Comparison of ENCODE assay signal across 9 cellular contexts in genomic region chr11:75270896-75271415, GRCh38. TPM values are rescaled to one million over a fixed set of nuclear protein-coding genes. Genes with fewer than 3 reads are reported as not detected.
DNase-seq lines count a peak whose midpoint lies in the region; ATAC-seq and TF ChIP-seq lines count a peak whose summit lies in the region.
"Had no signal": no experiment of that assay in that cellular context is flagged by ENCODE, and none has a peak within 500 bp of the region (broad histone marks: within the 10 kb centered on the region; RNA-seq: fewer than 3 reads in every experiment).

No MANE protein-coding gene starts in this region.

- H2AFZ ChIP-seq in MM.1S (ENCODE audit: low read length) = no peak overlapping the region

- TF ChIP-seq EP300 in transverse colon (IDR thresholded peaks at IDR 0.05; ENCODE audit: low read depth) = no peak

- 48 to 78% methylated on average over 3 of the region's 3 CpGs for WGBS in heart right ventricle, 2 donors
- 69% methylated on average over 3 of the region's 3 CpGs; no CpG with 5 or more reads in 1 of the 2 donors for WGBS in transverse colon (ENCODE audit: low coverage in 1 of 2), 2 donors

- ATAC-seq in heart right ventricle = no peak
- ATAC-seq in left ventricle myocardium superior = no peak
- no peak for ATAC-seq in effector memory CD8-positive, alpha-beta T cell (replicated peaks)

- H3K27me3 Mint-ChIP-seq in effector memory CD8-positive, alpha-beta T cell = no peaks in the 10 kb centered on the region

- H3K4me1 Mint-ChIP-seq in effector memory CD8-positive, alpha-beta T cell (ENCODE audit: low read depth in 2 of 2) = peaks cover 24 to 33% of the 10 kb centered on the region in 2 donors

- H3K27me3 ChIP-seq in heart right ventricle = no peaks in the 10 kb centered on the region
- H3K27me3 ChIP-seq in MM.1S (replicated peaks; ENCODE audit: insufficient read depth, low read length) = peaks cover 3% of the 10 kb centered on the region; the same call in 1 of the 2 replicates
- H3K27me3 ChIP-seq in transverse colon = no peaks in the 10 kb centered on the region
- H3K27me3 ChIP-seq: ovary had no signal

- peaks cover 9% of the 10 kb centered on the region for H3K36me3 Mint-ChIP-seq in effector memory CD8-positive, alpha-beta T cell (ENCODE audit: insufficient read depth)

- TF ChIP-seq CTCF in heart right ventricle (IDR thresholded peaks at IDR 0.05) = peak in 6 of 9 donors; percentile 6 to 37 (median 26)
- peak; percentile 60 for TF ChIP-seq CTCF in MM.1S (IDR thresholded peaks at IDR 0.05; ENCODE audit: low read length)
- TF ChIP-seq CTCF in transverse colon (IDR thresholded peaks at IDR 0.05) = no peak

- no peak for TF ChIP-seq POLR2A in transverse colon (IDR thresholded peaks at IDR 0.05)

- H3F3A ChIP-seq in MM.1S (ENCODE audit: insufficient read depth, low read length) = no peaks in the 10 kb centered on the region

- H3K4me1 ChIP-seq in heart right ventricle (peaks cover 0 to 15% (median 0%) of the 10 kb centered on the region in 9 donors), MM.1S (ENCODE audit: low read length) (no peaks in the 10 kb centered on the region), transverse colon (no peaks in the 10 kb centered on the region)

- no peak overlapping the region for H3K4me2 ChIP-seq in MM.1S (ENCODE audit: low read depth, low read length)

- H3K9ac ChIP-seq in MM.1S (ENCODE audit: low read length) = no peak overlapping the region

- intact Hi-C loops in heart right ventricle (cut with DNase I) = loop anchor here in 2 of 10 donors (5.0 to 10.0 kb wide), 2 partner anchors 261 to 264 kb away; no protein-coding TSS in a partner anchor
- intact Hi-C loops in left ventricle myocardium superior (cut with micrococcal nuclease) = no loop called here
- intact Hi-C loops in transverse colon (cut with DNase I; ENCODE audit: low total_unique reads) = no loop called here

- no peaks in the 10 kb centered on the region for H3K9me3 Mint-ChIP-seq in effector memory CD8-positive, alpha-beta T cell

- DNase-seq in heart right ventricle = no peak
- DNase-seq in left ventricle myocardium superior = no peak
- peak; percentile 45 for DNase-seq in MM.1S
- DNase-seq in effector memory CD8-positive, alpha-beta T cell = peak in 2 of 3 experiments; percentile 18 to 23
- peak; percentile 6 for DNase-seq in transverse colon
- DNase-seq in KG1 (lab: John Stamatoyannopoulos, UW) = no peak
- no peak for DNase-seq in COLO668 (lab: John Stamatoyannopoulos, UW; ENCODE audit: unreplicated experiment)
- DNase-seq in GM19238 (ENCODE audit: insufficient read length, low spot score) = no peak

- H3K27ac Mint-ChIP-seq in effector memory CD8-positive, alpha-beta T cell = peak overlapping the region; percentile 93 to 96

- no peaks in the 10 kb centered on the region for H3K9me3 ChIP-seq in heart right ventricle
- H3K9me3 ChIP-seq in MM.1S (replicated peaks; ENCODE audit: insufficient read depth, low read length) = no peaks in the 10 kb centered on the region
- H3K9me3 ChIP-seq in transverse colon = no peaks in the 10 kb centered on the region
- H3K9me3 ChIP-seq: ovary had no signal

- in situ Hi-C loops in transverse colon (cut with MboI; ENCODE audit: low pct_ligation_motif_present in 1 of 4, low pct_unique_long_range_greater_than_20kb in 1 of 4, low sequenced_read_pairs in 3 of 4) = loop anchor here in 1 of 4 donors (10.0 kb wide), 1 partner anchor 114 kb away; no protein-coding TSS in a partner anchor

- no peak overlapping the region for H3K27ac ChIP-seq in heart right ventricle
- H3K27ac ChIP-seq in MM.1S (ENCODE audit: low read length) = no peak overlapping the region
- H3K27ac ChIP-seq in transverse colon = no peak overlapping the region
- H3K27ac ChIP-seq: ovary had no signal

- no peak overlapping the region for H3K4me3 Mint-ChIP-seq in effector memory CD8-positive, alpha-beta T cell

- no peaks in the 10 kb centered on the region for H4K20me1 ChIP-seq in MM.1S (ENCODE audit: insufficient read depth, low read length)

- H3K36me3 ChIP-seq in heart right ventricle = peaks cover 0 to 99% (median 6%) of the 10 kb centered on the region in 9 donors
- no peaks in the 10 kb centered on the region for H3K36me3 ChIP-seq in MM.1S (replicated peaks; ENCODE audit: insufficient read depth, low read length)
- peaks cover 0 to 24% (median 2%) of the 10 kb centered on the region in 4 donors for H3K36me3 ChIP-seq in transverse colon
- H3K36me3 ChIP-seq: ovary had no signal

- H3K4me3 ChIP-seq in heart right ventricle = no peak overlapping the region
- no peak overlapping the region for H3K4me3 ChIP-seq in MM.1S (ENCODE audit: low read length)
- no peak overlapping the region for H3K4me3 ChIP-seq in transverse colon
- H3K4me3 ChIP-seq: ovary had no signal

- H3K9me2 ChIP-seq in MM.1S (replicated peaks; ENCODE audit: insufficient read depth, low read length) = no peaks in the 10 kb centered on the region

- H3K79me2 ChIP-seq in MM.1S (ENCODE audit: low read length) = no peaks in the 10 kb centered on the region

RNA-seq across cellular contexts. Expression of gene TPBGL, which starts 30.4 kb away (rescaled TPM):
- total RNA-seq in heart right ventricle (under 1 TPM in 5 of 10 donors, not detected in 5; 0.09 to 0.37 (median 0.17) TPM), left ventricle myocardium superior (not detected), transverse colon (1 to 10 TPM in 1 of 4 donors, under 1 TPM in 1, not detected in 2; 0.40 to 3.7 TPM)
- under 1 TPM; 0.07 to 0.16 TPM for polyA plus RNA-seq in heart right ventricle

Comparison
In these comparisons a context has a peak if more than half of its experiments do, and no peak if none do; other contexts are left out.
1. DNase-seq: peak in MM.1S (single experiment), effector memory CD8-positive, alpha-beta T cell (2 of 3) and transverse colon (single experiment); none in heart right ventricle (0 of 2), left ventricle myocardium superior (single experiment), KG1 (single experiment), COLO668 (single experiment) and GM19238 (single experiment).
2. CTCF ChIP-seq: peak in heart right ventricle (6 of 9) and MM.1S (single experiment); none in transverse colon (0 of 5).